Comparison of ENCODE assay signal across 10 cellular contexts in the genomic region with DNA sequence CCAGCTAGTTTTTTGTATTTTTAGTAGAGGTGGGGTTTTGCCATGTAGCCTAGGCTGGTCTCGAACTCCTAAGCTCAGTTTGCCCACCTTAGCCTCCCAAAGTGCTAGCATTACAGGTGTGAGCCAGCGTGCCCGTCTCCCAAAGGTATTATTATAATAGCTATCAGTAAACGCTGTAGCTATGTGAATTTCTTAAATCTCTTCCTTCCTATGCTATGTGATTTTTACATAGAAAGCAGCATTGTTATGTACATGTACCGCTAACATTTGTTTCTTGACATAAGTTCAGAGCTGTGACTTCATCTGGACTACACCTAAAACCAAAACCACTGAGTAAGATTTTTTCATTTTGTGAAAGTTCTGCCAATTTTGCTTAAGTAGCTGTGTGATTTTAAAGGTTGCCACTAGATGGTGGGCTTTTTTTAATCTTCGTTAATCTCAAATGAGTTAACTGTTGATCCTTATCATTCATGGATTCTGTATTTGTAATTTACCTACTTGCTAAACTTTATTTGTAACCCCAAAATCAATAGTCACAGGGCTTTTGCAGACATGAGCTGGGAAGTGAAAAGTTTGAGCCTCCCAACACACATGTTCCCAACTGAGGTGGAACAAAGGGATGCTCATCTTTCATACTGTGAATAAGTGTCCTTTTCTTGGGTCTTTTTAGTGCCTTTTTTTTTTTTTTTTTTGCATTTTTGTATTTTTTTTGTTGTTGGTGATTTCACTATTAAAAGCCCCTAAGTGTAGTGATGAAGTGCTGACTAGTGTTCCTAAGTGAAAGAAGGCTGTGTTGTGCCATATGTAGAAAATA. TPM values are rescaled to one million over a fixed set of nuclear protein-coding genes. Genes with fewer than 3 reads are reported as not detected.
DNase-seq lines count a peak whose midpoint lies in the region; ATAC-seq, FAIRE-seq and TF ChIP-seq lines count a peak whose summit lies in the region.
"Had no signal": no experiment of that assay in that cellular context is flagged by ENCODE, and none has a peak within 500 bp of the region (broad histone marks: within the 10 kb centered on the region; RNA-seq: fewer than 3 reads in every experiment).

No MANE protein-coding gene starts in this region.

- H3K4me3 Mint-ChIP-seq in WTC11, result no peak overlapping the region
- no peak overlapping the region for H3K4me3 Mint-ChIP-seq in type B pancreatic cell
- H3K4me3 Mint-ChIP-seq: activated naive CD8-positive, alpha-beta T cell treated with anti-CD3 and anti-CD28 coated beads, Interleukin-2, amount 10 ng/mL, durations not matched to agents 7 days and 5 days; naive thymus-derived CD8-positive, alpha-beta T cell had no signal

- no peak overlapping the region for H3K4me2 ChIP-seq in hepatocyte

- H3K36me3 Mint-ChIP-seq in WTC11, result peaks cover 50% of the 10 kb centered on the region
- peaks cover 34% of the 10 kb centered on the region for H3K36me3 Mint-ChIP-seq in type B pancreatic cell

- no peak overlapping the region for H2AFZ ChIP-seq in hepatocyte

- TF ChIP-seq POLR2A in GM12891 (IDR thresholded peaks at IDR 0.05; ENCODE audit: low read depth, low read length), result no peak

- H3K79me2 ChIP-seq in hepatocyte, result no peaks in the 10 kb centered on the region

- FAIRE-seq in GM12891 (lab: Jason Lieb, UNC), result no peak

- peak in 1 of 2 donors; percentile 47 for DNase-seq in cardiac muscle cell (ENCODE audit: low read depth in 1 of 2, low spot score in 1 of 2)
- DNase-seq in cardiac septum (ENCODE audit: low spot score), result no peak
- no peak for DNase-seq in WTC11 (ENCODE audit: low spot score)
- no peak for DNase-seq in hepatocyte (ENCODE audit: low spot score)
- no peak for DNase-seq in type B pancreatic cell (ENCODE audit: extremely low spot score, unreplicated experiment)
- DNase-seq in NCI-H1092 (lab: John Stamatoyannopoulos, UW), result no peak
- DNase-seq in GM12891 (ENCODE audit: insufficient read length, low spot score), result no peak
- DNase-seq: activated naive CD8-positive, alpha-beta T cell treated with anti-CD3 and anti-CD28 coated beads, Interleukin-2, amount 10 ng/mL, durations not matched to agents 7 days and 5 days; naive thymus-derived CD8-positive, alpha-beta T cell had no signal

- H3K27me3 ChIP-seq in cardiac muscle cell (no peaks in the 10 kb centered on the region), hepatocyte (no peaks in the 10 kb centered on the region)

- H3K36me3 ChIP-seq in cardiac muscle cell, result peaks cover 52% of the 10 kb centered on the region
- H3K36me3 ChIP-seq in hepatocyte (replicated peaks; ENCODE audit: insufficient read depth, low read depth), result no peaks in the 10 kb centered on the region

- H3K9me3 Mint-ChIP-seq in WTC11 (no peaks in the 10 kb centered on the region), type B pancreatic cell (no peaks in the 10 kb centered on the region)
- H3K9me3 Mint-ChIP-seq: activated naive CD8-positive, alpha-beta T cell treated with anti-CD3 and anti-CD28 coated beads, Interleukin-2, amount 10 ng/mL, durations not matched to agents 7 days and 5 days; naive thymus-derived CD8-positive, alpha-beta T cell had no signal

- no peaks in the 10 kb centered on the region for H3K4me1 Mint-ChIP-seq in WTC11
- no peaks in the 10 kb centered on the region for H3K4me1 Mint-ChIP-seq in type B pancreatic cell (ENCODE audit: unreplicated experiment)

- H3K27ac ChIP-seq in cardiac muscle cell (peak overlapping the region; percentile 71), hepatocyte (no peak overlapping the region)

- CTCF ChIA-PET in WTC11 (lab: Charles Lee), result interaction anchor here (0.6 to 1.6 kb wide), 17 partner anchors 14 to 505 kb away, joined by 3 to 46 read pairs (median 4); a partner anchor contains a TSS

- ATAC-seq in WTC11 (no peak), GM18517 (IDR thresholded peaks at IDR 0.05; ENCODE audit: unreplicated experiment) (no peak)
- ATAC-seq: naive thymus-derived CD8-positive, alpha-beta T cell had no signal

- TF ChIP-seq CTCF in cardiac muscle cell (IDR thresholded peaks at IDR 0.05; ENCODE audit: low read depth, low read length) (peak; percentile 40), WTC11 (IDR thresholded peaks at IDR 0.05) (no peak), hepatocyte (IDR thresholded peaks at IDR 0.05; ENCODE audit: poor library complexity) (peak; percentile 44), type B pancreatic cell (conservative IDR thresholded peaks at IDR 0.05) (peak; percentile 69)

- H3K4me1 ChIP-seq in cardiac muscle cell (ENCODE audit: low read depth) (no peaks in the 10 kb centered on the region), hepatocyte (ENCODE audit: insufficient read depth) (no peaks in the 10 kb centered on the region)

- no peak overlapping the region for H3K4me3 ChIP-seq in cardiac muscle cell
- no peak overlapping the region for H3K4me3 ChIP-seq in hepatocyte

- WGBS in hepatocyte (ENCODE audit: low lambda C conversion rate, missing lambda C conversion rate), result 86% methylated on average over 6 of the region's 6 CpGs

- H3K27ac Mint-ChIP-seq in WTC11, result peak overlapping the region; percentile 76
- no peak overlapping the region for H3K27ac Mint-ChIP-seq in type B pancreatic cell
- H3K27ac Mint-ChIP-seq: activated naive CD8-positive, alpha-beta T cell treated with anti-CD3 and anti-CD28 coated beads, Interleukin-2, amount 10 ng/mL, durations not matched to agents 7 days and 5 days had no signal

- H4K20me1 ChIP-seq in hepatocyte (ENCODE audit: insufficient read depth, poor library complexity, severe bottlenecking), result no peaks in the 10 kb centered on the region

- H3K9me2 ChIP-seq in hepatocyte (replicated peaks; ENCODE audit: insufficient read depth), result no peaks in the 10 kb centered on the region

- H3K9me3 ChIP-seq in cardiac muscle cell (ENCODE audit: low read depth), result no peaks in the 10 kb centered on the region
- no peaks in the 10 kb centered on the region for H3K9me3 ChIP-seq in hepatocyte (ENCODE audit: low read depth)

- no peaks in the 10 kb centered on the region for H3K27me3 Mint-ChIP-seq in WTC11 (ENCODE audit: low read depth)
- H3K27me3 Mint-ChIP-seq in type B pancreatic cell, result no peaks in the 10 kb centered on the region
- H3K27me3 Mint-ChIP-seq: activated naive CD8-positive, alpha-beta T cell treated with anti-CD3 and anti-CD28 coated beads, Interleukin-2, amount 10 ng/mL, durations not matched to agents 7 days and 5 days; naive thymus-derived CD8-positive, alpha-beta T cell had no signal

- intact Hi-C loops in cardiac septum (cut with DNase I), result loop anchor here (10.0 kb wide), 1 partner anchor 231 kb away; no protein-coding TSS in a partner anchor

- POLR2A ChIA-PET in WTC11 (lab: Charles Lee), result interaction anchor here (0.6 kb wide), 1 partner anchor 264 kb away, joined by 3 read pairs; no protein-coding TSS in a partner anchor

TF ChIP-seq in WTC11, 78 proteins besides CTCF, POLR2A, EP300 and RAD21:
- no peak for TF ChIP-seq ATF1 (CRISPR knock-in tag; IDR thresholded peaks at IDR 0.05)
- TF ChIP-seq, protein P1, sequence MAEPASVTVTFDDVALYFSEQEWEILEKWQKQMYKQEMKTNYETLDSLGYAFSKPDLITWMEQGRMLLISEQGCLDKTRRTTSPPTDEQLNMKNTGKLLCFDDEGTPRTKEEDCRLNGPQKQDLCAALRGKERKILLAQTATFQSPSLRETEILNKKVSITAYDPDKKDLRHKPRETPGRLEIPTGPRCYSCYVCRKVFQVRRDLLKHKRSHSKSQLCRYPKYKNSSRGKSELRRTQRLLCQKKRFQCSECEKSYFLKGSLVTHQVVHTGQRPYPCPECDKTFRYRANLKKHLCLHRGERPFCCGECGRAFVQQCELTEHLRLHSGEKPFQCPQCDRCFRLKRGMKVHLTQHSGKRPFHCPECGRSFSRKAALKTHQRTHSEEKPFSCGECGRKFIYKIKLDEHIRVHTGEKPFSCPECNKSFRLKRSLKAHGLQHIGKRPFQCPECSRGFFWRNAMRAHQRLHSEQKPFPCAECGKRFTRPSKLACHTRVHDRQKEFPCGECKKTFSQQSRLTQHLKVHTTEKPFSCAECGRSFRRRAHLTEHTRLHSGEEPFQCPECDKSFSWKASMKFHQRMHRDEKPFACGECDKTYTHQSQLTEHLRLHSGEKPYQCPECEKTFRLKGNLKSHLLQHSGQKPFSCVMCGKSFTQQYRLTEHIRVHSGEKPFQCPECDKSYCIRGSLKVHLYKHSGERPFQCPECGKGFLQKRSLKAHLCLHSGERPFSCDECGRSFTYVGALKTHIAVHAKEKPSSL (CRISPR knock-in tag; conservative IDR thresholded peaks at IDR 0.05), result no peak
- no peak for TF ChIP-seq ZNF317 (CRISPR knock-in tag; IDR thresholded peaks at IDR 0.05; ENCODE audit: borderline replicate concordance, low read depth)
- no peak for TF ChIP-seq ESRRA (CRISPR knock-in tag; IDR thresholded peaks at IDR 0.05; ENCODE audit: borderline replicate concordance)
- TF ChIP-seq ETV6 (CRISPR knock-in tag; IDR thresholded peaks at IDR 0.05), result no peak
TF ChIP-seq in WTC11: peak in this region for 0.

TF ChIP-seq in GM12891, 5 proteins besides CTCF, POLR2A, EP300 and RAD21:
- TF ChIP-seq TAF1 (IDR thresholded peaks at IDR 0.05; ENCODE audit: low read depth, low read length) (no peak), SPI1 (IDR thresholded peaks at IDR 0.05; ENCODE audit: low read depth, low read length) (no peak), POU2F2 (IDR thresholded peaks at IDR 0.05; ENCODE audit: low read depth, low read length) (no peak), POLR2AphosphoS5 (IDR thresholded peaks at IDR 0.05; ENCODE audit: low read depth, low read length) (no peak), PAX5 (IDR thresholded peaks at IDR 0.05; ENCODE audit: insufficient read depth, low read length, severe bottlenecking) (no peak)

RNA-seq across cellular contexts. Expression of a gene that starts 21.9 kb away (rescaled TPM):
- total RNA-seq in cardiac muscle cell (458 and 473 TPM in 2 replicates), cardiac septum (967 TPM), WTC11 (2021) (149 to 158 TPM (median 155 TPM) in 3 replicates), hepatocyte (253 and 270 TPM in 2 replicates), type B pancreatic cell (ENCODE audit: low replicate concordance) (242 and 263 TPM in 2 replicates)
- polyA plus RNA-seq in cardiac muscle cell (301 and 323 TPM in 2 replicates), hepatocyte (182 TPM in 2 replicates)
- 75.4 TPM for polyA plus RNA-seq in GM12891 (2012; ENCODE audit: low read depth, missing spikeins)
